ENCODE assay signal across 1 cellular context in genomic region chr6:25302677-25303128, GRCh38.
TF ChIP-seq lines count a peak whose summit lies in the region.

No MANE protein-coding gene starts in this region.

TF ChIP-seq in SK-N-SH, 30 proteins besides CTCF, POLR2A, EP300 and RAD21 (continued from another document):
- TF ChIP-seq, protein P1, sequence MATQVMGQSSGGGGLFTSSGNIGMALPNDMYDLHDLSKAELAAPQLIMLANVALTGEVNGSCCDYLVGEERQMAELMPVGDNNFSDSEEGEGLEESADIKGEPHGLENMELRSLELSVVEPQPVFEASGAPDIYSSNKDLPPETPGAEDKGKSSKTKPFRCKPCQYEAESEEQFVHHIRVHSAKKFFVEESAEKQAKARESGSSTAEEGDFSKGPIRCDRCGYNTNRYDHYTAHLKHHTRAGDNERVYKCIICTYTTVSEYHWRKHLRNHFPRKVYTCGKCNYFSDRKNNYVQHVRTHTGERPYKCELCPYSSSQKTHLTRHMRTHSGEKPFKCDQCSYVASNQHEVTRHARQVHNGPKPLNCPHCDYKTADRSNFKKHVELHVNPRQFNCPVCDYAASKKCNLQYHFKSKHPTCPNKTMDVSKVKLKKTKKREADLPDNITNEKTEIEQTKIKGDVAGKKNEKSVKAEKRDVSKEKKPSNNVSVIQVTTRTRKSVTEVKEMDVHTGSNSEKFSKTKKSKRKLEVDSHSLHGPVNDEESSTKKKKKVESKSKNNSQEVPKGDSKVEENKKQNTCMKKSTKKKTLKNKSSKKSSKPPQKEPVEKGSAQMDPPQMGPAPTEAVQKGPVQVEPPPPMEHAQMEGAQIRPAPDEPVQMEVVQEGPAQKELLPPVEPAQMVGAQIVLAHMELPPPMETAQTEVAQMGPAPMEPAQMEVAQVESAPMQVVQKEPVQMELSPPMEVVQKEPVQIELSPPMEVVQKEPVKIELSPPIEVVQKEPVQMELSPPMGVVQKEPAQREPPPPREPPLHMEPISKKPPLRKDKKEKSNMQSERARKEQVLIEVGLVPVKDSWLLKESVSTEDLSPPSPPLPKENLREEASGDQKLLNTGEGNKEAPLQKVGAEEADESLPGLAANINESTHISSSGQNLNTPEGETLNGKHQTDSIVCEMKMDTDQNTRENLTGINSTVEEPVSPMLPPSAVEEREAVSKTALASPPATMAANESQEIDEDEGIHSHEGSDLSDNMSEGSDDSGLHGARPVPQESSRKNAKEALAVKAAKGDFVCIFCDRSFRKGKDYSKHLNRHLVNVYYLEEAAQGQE (IDR thresholded peaks at IDR 0.05; ENCODE audit: low read depth, low read length) = no peak
